Comparison of ENCODE assay signal across 8 cellular contexts in genomic region chr20:3927486-3928291, GRCh38. TPM values are rescaled to one million over a fixed set of nuclear protein-coding genes. Genes with fewer than 3 reads are reported as not detected.
DNase-seq lines count a peak whose midpoint lies in the region; ATAC-seq and TF ChIP-seq lines count a peak whose summit lies in the region.

No MANE protein-coding gene starts in this region.

- intact Hi-C loops in left lung (cut with DNase I) = no loop called here

- H3K27ac Mint-ChIP-seq in CD4-positive, CD25-positive, alpha-beta regulatory T cell = peak overlapping the region; percentile 30 to 52 (median 44)
- peak overlapping the region; percentile 10 for H3K27ac Mint-ChIP-seq in activated CD4-positive, alpha-beta memory T cell treated with anti-CD3 and anti-CD28 coated beads, Interleukin-2, amount 10 ng/mL, durations not matched to agents 7 days and 5 days

- H3K9me3 ChIP-seq in CD4-positive, CD25-positive, alpha-beta regulatory T cell (ENCODE audit: control insufficient read depth in 2 of 2, low read length in 2 of 2) = no peaks in the 10 kb centered on the region
- H3K9me3 ChIP-seq in left lung = no peaks in the 10 kb centered on the region

- H3K4me3 ChIP-seq in CD4-positive, CD25-positive, alpha-beta regulatory T cell (ENCODE audit: low read depth, low read length) = no peak overlapping the region
- H3K4me3 ChIP-seq in left lung = no peak overlapping the region

- TF ChIP-seq CTCF in left lung (IDR thresholded peaks at IDR 0.05) = no peak

- H3K9me3 Mint-ChIP-seq in CD4-positive, CD25-positive, alpha-beta regulatory T cell = peaks cover 0 to 1% (median 0%) of the 10 kb centered on the region in 7 donors
- H3K9me3 Mint-ChIP-seq in activated CD4-positive, alpha-beta memory T cell treated with anti-CD3 and anti-CD28 coated beads, Interleukin-2, amount 10 ng/mL, durations not matched to agents 7 days and 5 days = no peaks in the 10 kb centered on the region

- CTCF ChIA-PET in activated CD4-positive, alpha-beta memory T cell treated with anti-CD3 and anti-CD28 coated beads, Interleukin-2, amount 10 ng/mL, durations not matched to agents 7 days and 5 days (lab: Charles Lee) = no interaction called here

- POLR2A ChIA-PET in activated CD4-positive, alpha-beta memory T cell treated with anti-CD3 and anti-CD28 coated beads, Interleukin-2, amount 10 ng/mL, durations not matched to agents 7 days and 5 days (lab: Charles Lee) = interaction anchor here (0.6 to 1.0 kb wide), 2 partner anchors 21 to 170 kb away, joined by 3 read pairs; no protein-coding TSS in a partner anchor

- peaks cover 18 to 45% (median 33%) of the 10 kb centered on the region in 4 donors for H3K4me1 Mint-ChIP-seq in CD4-positive, CD25-positive, alpha-beta regulatory T cell
- H3K4me1 Mint-ChIP-seq in activated CD4-positive, alpha-beta memory T cell treated with anti-CD3 and anti-CD28 coated beads, Interleukin-2, amount 10 ng/mL, durations not matched to agents 7 days and 5 days = peaks cover 48% of the 10 kb centered on the region

- no peak for DNase-seq in CD4-positive, CD25-positive, alpha-beta regulatory T cell
- peak; percentile 30 for DNase-seq in NAMALWA (ENCODE audit: low spot score)
- no peak for DNase-seq in activated CD4-positive, alpha-beta memory T cell treated with anti-CD3 and anti-CD28 coated beads, Interleukin-2, amount 10 ng/mL, durations not matched to agents 7 days and 5 days
- DNase-seq in left lung = peak in 1 of 2 donors; percentile 79
- no peak for DNase-seq in NCI-H146 treated with DMSO at 0.1 percent for 48 hours (lab: John Stamatoyannopoulos, UW; ENCODE audit: unreplicated experiment)
- DNase-seq in kidney tubule cell (ENCODE audit: low spot score) = no peak
- no peak for DNase-seq in NCI-H1048 (lab: John Stamatoyannopoulos, UW)

- H3K4me1 ChIP-seq in CD4-positive, CD25-positive, alpha-beta regulatory T cell (ENCODE audit: control insufficient read depth, insufficient read depth, low read length, poor library complexity, severe bottlenecking) = peaks cover 5% of the 10 kb centered on the region
- peaks cover 13 to 99% of the 10 kb centered on the region in 2 donors for H3K4me1 ChIP-seq in left lung

- H3K36me3 Mint-ChIP-seq in CD4-positive, CD25-positive, alpha-beta regulatory T cell = peaks cover 5% of the 10 kb centered on the region
- H3K36me3 Mint-ChIP-seq in activated CD4-positive, alpha-beta memory T cell treated with anti-CD3 and anti-CD28 coated beads, Interleukin-2, amount 10 ng/mL, durations not matched to agents 7 days and 5 days (ENCODE audit: low read depth) = peaks cover 39% of the 10 kb centered on the region

- peak overlapping the region; percentile 16 for H3K27ac ChIP-seq in CD4-positive, CD25-positive, alpha-beta regulatory T cell (ENCODE audit: insufficient read depth, low read length, poor library complexity, severe bottlenecking)
- H3K27ac ChIP-seq in left lung = peak overlapping the region in 1 of 2 donors; percentile 85

- peaks cover 23% of the 10 kb centered on the region for H3K36me3 ChIP-seq in CD4-positive, CD25-positive, alpha-beta regulatory T cell (ENCODE audit: control insufficient read depth, insufficient read depth, low read length)
- H3K36me3 ChIP-seq in left lung = peaks cover 0 to 36% of the 10 kb centered on the region in 2 donors

- H3K27me3 Mint-ChIP-seq in CD4-positive, CD25-positive, alpha-beta regulatory T cell = no peaks in the 10 kb centered on the region
- H3K27me3 Mint-ChIP-seq in activated CD4-positive, alpha-beta memory T cell treated with anti-CD3 and anti-CD28 coated beads, Interleukin-2, amount 10 ng/mL, durations not matched to agents 7 days and 5 days = no peaks in the 10 kb centered on the region

- ATAC-seq in CD4-positive, CD25-positive, alpha-beta regulatory T cell (ENCODE audit: low read depth in 2 of 2) = no peak
- ATAC-seq in left lung = peak; percentile 30
- no peak for ATAC-seq in HG02981 (IDR thresholded peaks at IDR 0.05; ENCODE audit: unreplicated experiment)

- peak overlapping the region in 1 of 4 donors; percentile 72 for H3K4me3 Mint-ChIP-seq in CD4-positive, CD25-positive, alpha-beta regulatory T cell
- no peak overlapping the region for H3K4me3 Mint-ChIP-seq in activated CD4-positive, alpha-beta memory T cell treated with anti-CD3 and anti-CD28 coated beads, Interleukin-2, amount 10 ng/mL, durations not matched to agents 7 days and 5 days

- H3K27me3 ChIP-seq in CD4-positive, CD25-positive, alpha-beta regulatory T cell (ENCODE audit: control insufficient read depth, insufficient read depth, low read length) = no peaks in the 10 kb centered on the region
- no peaks in the 10 kb centered on the region for H3K27me3 ChIP-seq in left lung

RNA-seq across cellular contexts. Expression of gene PANK2, which starts 38.5 kb away (rescaled TPM):
- 63.2 TPM for total RNA-seq in CD4-positive, CD25-positive, alpha-beta regulatory T cell
- polyA plus RNA-seq in CD4-positive, CD25-positive, alpha-beta regulatory T cell = 10 to 100 TPM; 44.4 to 59.3 (median 49.8) TPM
- total RNA-seq in activated CD4-positive, alpha-beta memory T cell treated with anti-CD3 and anti-CD28 coated beads, Interleukin-2, amount 10 ng/mL, durations not matched to agents 7 days and 5 days = 10 to 100 TPM; 63.3 to 63.8 TPM
- 10 to 100 TPM; 39.4 to 47.8 TPM for total RNA-seq in left lung
